In genomic region chr11:111841370-111842053, GRCh38 we compare ENCODE assay signal across 8 cellular contexts. TPM values are rescaled to one million over a fixed set of nuclear protein-coding genes. Genes with fewer than 3 reads are reported as not detected.
DNase-seq lines count a peak whose midpoint lies in the region; ATAC-seq and TF ChIP-seq lines count a peak whose summit lies in the region.

No MANE protein-coding gene starts in this region.

- no peaks in the 10 kb centered on the region for H3K9me3 ChIP-seq in A673 (ENCODE audit: low read depth, low read length, poor library complexity, severe bottlenecking)
- no peaks in the 10 kb centered on the region for H3K9me3 ChIP-seq in endodermal cell (ENCODE audit: control insufficient read depth, low read length)

- peaks cover 22% of the 10 kb centered on the region for H3K4me1 ChIP-seq in A673 (ENCODE audit: insufficient read depth, low read length, poor library complexity, severe bottlenecking)
- H3K4me1 ChIP-seq in endodermal cell (ENCODE audit: control insufficient read depth, insufficient read depth, low read length), result peaks cover 19% of the 10 kb centered on the region

- ATAC-seq in GM19023 (IDR thresholded peaks at IDR 0.05; ENCODE audit: unreplicated experiment), result peak; percentile 60

- DNase-seq in A673 (ENCODE audit: low spot score) (peak; percentile 92), HUDEP-2 (lab: John Stamatoyannopoulos, UW; ENCODE audit: unreplicated experiment in 76 of 76) (peak in 73 of 76 experiments; percentile 10 to 85 (median 67)), NOMO-1 treated with dmso at 0.1 percent for 144 hours (lab: John Stamatoyannopoulos, UW; ENCODE audit: unreplicated experiment) (peak; percentile 48), endodermal cell (peak; percentile 96), mesothelial cell of epicardium (ENCODE audit: low spot score in 2 of 2, unreplicated experiment in 2 of 2) (peak; percentile 83 to 91)
- DNase-seq in activated CD8-positive, alpha-beta memory T cell treated with anti-CD3 and anti-CD28 coated beads for 4 hours (ENCODE audit: low read depth in 2 of 2), result peak; percentile 75
- peak; percentile 73 to 79 for DNase-seq in stimulated activated CD8-positive, alpha-beta memory T cell treated with anti-CD3 and anti-CD28 coated beads, Interleukin-2, amount 100 ng/mL, for 48 hours (ENCODE audit: low read depth in 2 of 2)

- TF ChIP-seq CTCF in A673 (conservative IDR thresholded peaks at IDR 0.05; ENCODE audit: low read depth, low read length), result peak; percentile 98
- peak; percentile 97 for TF ChIP-seq CTCF in endodermal cell (conservative IDR thresholded peaks at IDR 0.05)
- TF ChIP-seq CTCF in mesothelial cell of epicardium (IDR thresholded peaks at IDR 0.05; ENCODE audit: unreplicated experiment), result peak; percentile 91

- BruUV-seq in A673 (replicated peaks; lab: Mats Ljungman, UMichigan), result no TSS peak

- H3K27ac ChIP-seq in A673 (ENCODE audit: low read depth, low read length, poor library complexity, severe bottlenecking) (no peak overlapping the region), endodermal cell (ENCODE audit: low read depth, low read length) (no peak overlapping the region)

- H3K4me3 ChIP-seq in A673 (ENCODE audit: low read depth, low read length, poor library complexity, severe bottlenecking), result no peak overlapping the region
- H3K4me3 ChIP-seq in endodermal cell (ENCODE audit: low read length), result peak overlapping the region; percentile 57

- H3K4me3 Mint-ChIP-seq in endodermal cell, result no peak overlapping the region
- H3K4me3 Mint-ChIP-seq in mesothelial cell of epicardium, result no peak overlapping the region

- H3K36me3 Mint-ChIP-seq in endodermal cell (ENCODE audit: low read depth), result peaks cover 1% of the 10 kb centered on the region
- H3K36me3 Mint-ChIP-seq in mesothelial cell of epicardium, result peaks cover 8% of the 10 kb centered on the region

- H3K9ac ChIP-seq in endodermal cell (ENCODE audit: extremely low read depth, low read length, poor library complexity, severe bottlenecking), result no peak overlapping the region

- no peaks in the 10 kb centered on the region for H3K9me3 Mint-ChIP-seq in endodermal cell
- no peaks in the 10 kb centered on the region for H3K9me3 Mint-ChIP-seq in mesothelial cell of epicardium

- H3K27me3 ChIP-seq in A673 (replicated peaks; ENCODE audit: insufficient read depth, low read depth, low read length, poor library complexity) (no peaks in the 10 kb centered on the region), endodermal cell (ENCODE audit: control insufficient read depth, insufficient read depth, low read length, poor library complexity, severe bottlenecking) (no peaks in the 10 kb centered on the region)

- H3K36me3 ChIP-seq in A673 (ENCODE audit: insufficient read depth, low read length, poor library complexity, severe bottlenecking), result peaks cover 13% of the 10 kb centered on the region
- peaks cover 28% of the 10 kb centered on the region for H3K36me3 ChIP-seq in endodermal cell (ENCODE audit: control insufficient read depth, insufficient read depth, low read length)

- POLR2A ChIA-PET in A673 (lab: Charles Lee; ENCODE audit: low non-redundant PET), result interaction anchor here (0.5 to 0.6 kb wide), 2 partner anchors 19 to 328 kb away, joined by 4 to 13 read pairs; no protein-coding TSS in a partner anchor

- WGBS in endodermal cell (ENCODE audit: insufficient coverage in 1 of 2, insufficient read length in 1 of 2), 2 experiments, result 15 to 29% methylated on average over 6 to 9 of the region's 10 CpGs

- intact Hi-C loops in A673 (cut with micrococcal nuclease; ENCODE audit: unreplicated experiment), result loop anchor here (1.0 to 10.0 kb wide), 6 partner anchors 74 to 557 kb away; partner anchors contain the start of genes PPP2R1B and SIK2

- H3K27me3 Mint-ChIP-seq in endodermal cell (ENCODE audit: insufficient read depth) (no peaks in the 10 kb centered on the region), mesothelial cell of epicardium (ENCODE audit: low read depth) (no peaks in the 10 kb centered on the region)

- H3K4me1 Mint-ChIP-seq in endodermal cell (peaks cover 18% of the 10 kb centered on the region), mesothelial cell of epicardium (peaks cover 5% of the 10 kb centered on the region)

- H3K27ac Mint-ChIP-seq in endodermal cell (no peak overlapping the region), mesothelial cell of epicardium (no peak overlapping the region)

- CTCF ChIA-PET in A673 (lab: Charles Lee), result interaction anchor here (0.6 to 1.5 kb wide), 7 partner anchors 22 to 387 kb away, joined by 3 to 5 read pairs (median 4); partner anchors contain the start of gene PPP2R1B

RNA-seq across cellular contexts. Expression of gene ALG9, which starts 29.9 kb away (rescaled TPM):
- total RNA-seq in A673 (2021) (56.8 and 61.0 TPM in 2 replicates), endodermal cell (10 to 100 TPM; 25.3 to 26.6 TPM), mesothelial cell of epicardium (48.5 to 51.9 TPM (median 50.6 TPM) in 3 replicates)
- polyA plus RNA-seq in endodermal cell (2013, experiment 1 of 2), result 55.6 TPM
- polyA plus RNA-seq in endodermal cell (2013, experiment 2 of 2), result 49.6 TPM

RNA-seq across cellular contexts. Expression of gene FDXACB1, which starts 37.5 kb away (rescaled TPM):
- total RNA-seq in A673 (2021), result 5.4 TPM in 2 replicates
- 1 to 10 TPM; 1.7 to 2.7 TPM for total RNA-seq in endodermal cell
- polyA plus RNA-seq in endodermal cell (2013, experiment 1 of 2), result 3.3 TPM
- polyA plus RNA-seq in endodermal cell (2013, experiment 2 of 2), result 3.4 TPM
- total RNA-seq in mesothelial cell of epicardium, result 2.9 to 3.5 TPM (median 3.2 TPM) in 3 replicates

RNA-seq across cellular contexts. Expression of gene CFAP68, which starts 37.8 kb away (rescaled TPM):
- total RNA-seq in A673 (2021) (16.5 and 16.9 TPM in 2 replicates), endodermal cell (10 to 100 TPM; 11.6 to 12.7 TPM), mesothelial cell of epicardium (31.2 to 35.9 TPM (median 34.0 TPM) in 3 replicates)
- 38.3 TPM for polyA plus RNA-seq in endodermal cell (2013, experiment 1 of 2)
- 30.1 TPM for polyA plus RNA-seq in endodermal cell (2013, experiment 2 of 2)
